ENCODE assay signal across 1 cellular context in the genomic region with DNA sequence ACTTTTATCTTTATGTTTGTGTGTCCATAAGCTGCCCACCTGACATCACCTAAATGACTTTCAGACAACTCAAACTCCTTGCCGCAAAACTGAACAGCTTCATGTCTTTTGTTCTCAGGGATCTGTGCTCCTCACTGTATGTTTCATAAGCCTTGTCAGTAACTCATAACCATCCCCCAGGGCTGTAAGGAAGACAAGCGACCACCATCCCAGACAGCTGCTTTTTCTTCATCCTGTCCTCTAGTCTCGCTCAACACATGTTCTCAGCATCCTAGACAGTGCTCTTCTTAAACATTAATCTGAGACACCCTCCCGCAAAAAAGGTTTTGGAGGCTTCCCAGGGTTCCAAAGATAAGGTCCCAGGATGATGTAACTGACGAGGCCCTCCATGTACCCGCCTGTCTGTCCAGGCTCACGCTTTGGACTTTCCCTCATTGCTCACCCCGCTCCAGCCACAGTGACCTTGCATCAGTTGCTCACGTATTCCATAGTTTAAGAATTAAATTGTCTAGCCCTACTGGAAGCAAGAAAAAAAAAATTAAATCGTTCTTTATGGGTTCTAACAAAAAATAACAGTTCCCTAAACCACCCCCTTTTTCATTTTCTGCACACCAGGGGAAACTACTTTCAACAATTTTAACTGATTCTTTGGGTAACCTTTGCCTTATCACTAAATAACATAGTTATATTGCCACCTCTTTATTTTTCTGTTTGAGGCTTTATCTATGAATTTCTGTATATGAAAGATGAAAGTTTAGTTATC.
TF ChIP-seq lines count a peak whose summit lies in the region.

No MANE protein-coding gene starts in this region.

TF ChIP-seq in HepG2, 621 proteins besides CTCF, POLR2A, EP300 and RAD21 (continued from another document and continues in another):
- TF ChIP-seq, protein P1, sequence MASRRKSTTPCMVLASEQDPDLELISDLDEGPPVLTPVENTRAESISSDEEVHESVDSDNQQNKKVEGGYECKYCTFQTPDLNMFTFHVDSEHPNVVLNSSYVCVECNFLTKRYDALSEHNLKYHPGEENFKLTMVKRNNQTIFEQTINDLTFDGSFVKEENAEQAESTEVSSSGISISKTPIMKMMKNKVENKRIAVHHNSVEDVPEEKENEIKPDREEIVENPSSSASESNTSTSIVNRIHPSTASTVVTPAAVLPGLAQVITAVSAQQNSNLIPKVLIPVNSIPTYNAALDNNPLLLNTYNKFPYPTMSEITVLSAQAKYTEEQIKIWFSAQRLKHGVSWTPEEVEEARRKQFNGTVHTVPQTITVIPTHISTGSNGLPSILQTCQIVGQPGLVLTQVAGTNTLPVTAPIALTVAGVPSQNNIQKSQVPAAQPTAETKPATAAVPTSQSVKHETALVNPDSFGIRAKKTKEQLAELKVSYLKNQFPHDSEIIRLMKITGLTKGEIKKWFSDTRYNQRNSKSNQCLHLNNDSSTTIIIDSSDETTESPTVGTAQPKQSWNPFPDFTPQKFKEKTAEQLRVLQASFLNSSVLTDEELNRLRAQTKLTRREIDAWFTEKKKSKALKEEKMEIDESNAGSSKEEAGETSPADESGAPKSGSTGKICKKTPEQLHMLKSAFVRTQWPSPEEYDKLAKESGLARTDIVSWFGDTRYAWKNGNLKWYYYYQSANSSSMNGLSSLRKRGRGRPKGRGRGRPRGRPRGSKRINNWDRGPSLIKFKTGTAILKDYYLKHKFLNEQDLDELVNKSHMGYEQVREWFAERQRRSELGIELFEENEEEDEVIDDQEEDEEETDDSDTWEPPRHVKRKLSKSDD (CRISPR knock-in tag; IDR thresholded peaks at IDR 0.05; ENCODE audit: low read depth) = no peak
- no peak for TF ChIP-seq ZNF614 (CRISPR knock-in tag; IDR thresholded peaks at IDR 0.05; ENCODE audit: borderline replicate concordance)
- no peak for TF ChIP-seq ZBTB42 (CRISPR knock-in tag; IDR thresholded peaks at IDR 0.05)
- TF ChIP-seq HHEX (CRISPR knock-in tag; IDR thresholded peaks at IDR 0.05) = no peak
- TF ChIP-seq ZNF530 (CRISPR knock-in tag; IDR thresholded peaks at IDR 0.05; ENCODE audit: low read depth) = no peak
- TF ChIP-seq HNRNPLL (IDR thresholded peaks at IDR 0.05; ENCODE audit: low read depth, low read length, poor library complexity, severe bottlenecking) = no peak
- TF ChIP-seq, protein P2, sequence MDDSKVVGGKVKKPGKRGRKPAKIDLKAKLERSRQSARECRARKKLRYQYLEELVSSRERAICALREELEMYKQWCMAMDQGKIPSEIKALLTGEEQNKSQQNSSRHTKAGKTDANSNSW (CRISPR knock-in tag; IDR thresholded peaks at IDR 0.05; ENCODE audit: borderline replicate concordance) = no peak
- no peak for TF ChIP-seq GTF2F1 (IDR thresholded peaks at IDR 0.05; ENCODE audit: low read length)
- no peak; the same call in 1 of the 2 replicates for TF ChIP-seq TCF7 (IDR thresholded peaks at IDR 0.05; ENCODE audit: low read depth)
- TF ChIP-seq MEIS1 (CRISPR knock-in tag; IDR thresholded peaks at IDR 0.05; ENCODE audit: borderline replicate concordance) = no peak
- TF ChIP-seq, protein P3, sequence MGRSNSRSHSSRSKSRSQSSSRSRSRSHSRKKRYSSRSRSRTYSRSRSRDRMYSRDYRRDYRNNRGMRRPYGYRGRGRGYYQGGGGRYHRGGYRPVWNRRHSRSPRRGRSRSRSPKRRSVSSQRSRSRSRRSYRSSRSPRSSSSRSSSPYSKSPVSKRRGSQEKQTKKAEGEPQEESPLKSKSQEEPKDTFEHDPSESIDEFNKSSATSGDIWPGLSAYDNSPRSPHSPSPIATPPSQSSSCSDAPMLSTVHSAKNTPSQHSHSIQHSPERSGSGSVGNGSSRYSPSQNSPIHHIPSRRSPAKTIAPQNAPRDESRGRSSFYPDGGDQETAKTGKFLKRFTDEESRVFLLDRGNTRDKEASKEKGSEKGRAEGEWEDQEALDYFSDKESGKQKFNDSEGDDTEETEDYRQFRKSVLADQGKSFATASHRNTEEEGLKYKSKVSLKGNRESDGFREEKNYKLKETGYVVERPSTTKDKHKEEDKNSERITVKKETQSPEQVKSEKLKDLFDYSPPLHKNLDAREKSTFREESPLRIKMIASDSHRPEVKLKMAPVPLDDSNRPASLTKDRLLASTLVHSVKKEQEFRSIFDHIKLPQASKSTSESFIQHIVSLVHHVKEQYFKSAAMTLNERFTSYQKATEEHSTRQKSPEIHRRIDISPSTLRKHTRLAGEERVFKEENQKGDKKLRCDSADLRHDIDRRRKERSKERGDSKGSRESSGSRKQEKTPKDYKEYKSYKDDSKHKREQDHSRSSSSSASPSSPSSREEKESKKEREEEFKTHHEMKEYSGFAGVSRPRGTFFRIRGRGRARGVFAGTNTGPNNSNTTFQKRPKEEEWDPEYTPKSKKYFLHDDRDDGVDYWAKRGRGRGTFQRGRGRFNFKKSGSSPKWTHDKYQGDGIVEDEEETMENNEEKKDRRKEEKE (IDR thresholded peaks at IDR 0.05) = no peak
- TF ChIP-seq TEAD3 (CRISPR knock-in tag; optimal IDR thresholded peaks at IDR 0.05; ENCODE audit: borderline replicate concordance) = no peak
- TF ChIP-seq HIVEP1 (CRISPR knock-in tag; IDR thresholded peaks at IDR 0.05) = no peak
- no peak for TF ChIP-seq SOX6 (IDR thresholded peaks at IDR 0.05)
- peak; percentile 64 for TF ChIP-seq SOX6 (CRISPR knock-in tag; IDR thresholded peaks at IDR 0.05)
- no peak for TF ChIP-seq SCMH1 (CRISPR knock-in tag; IDR thresholded peaks at IDR 0.05; ENCODE audit: borderline replicate concordance)
- TF ChIP-seq, protein P4, sequence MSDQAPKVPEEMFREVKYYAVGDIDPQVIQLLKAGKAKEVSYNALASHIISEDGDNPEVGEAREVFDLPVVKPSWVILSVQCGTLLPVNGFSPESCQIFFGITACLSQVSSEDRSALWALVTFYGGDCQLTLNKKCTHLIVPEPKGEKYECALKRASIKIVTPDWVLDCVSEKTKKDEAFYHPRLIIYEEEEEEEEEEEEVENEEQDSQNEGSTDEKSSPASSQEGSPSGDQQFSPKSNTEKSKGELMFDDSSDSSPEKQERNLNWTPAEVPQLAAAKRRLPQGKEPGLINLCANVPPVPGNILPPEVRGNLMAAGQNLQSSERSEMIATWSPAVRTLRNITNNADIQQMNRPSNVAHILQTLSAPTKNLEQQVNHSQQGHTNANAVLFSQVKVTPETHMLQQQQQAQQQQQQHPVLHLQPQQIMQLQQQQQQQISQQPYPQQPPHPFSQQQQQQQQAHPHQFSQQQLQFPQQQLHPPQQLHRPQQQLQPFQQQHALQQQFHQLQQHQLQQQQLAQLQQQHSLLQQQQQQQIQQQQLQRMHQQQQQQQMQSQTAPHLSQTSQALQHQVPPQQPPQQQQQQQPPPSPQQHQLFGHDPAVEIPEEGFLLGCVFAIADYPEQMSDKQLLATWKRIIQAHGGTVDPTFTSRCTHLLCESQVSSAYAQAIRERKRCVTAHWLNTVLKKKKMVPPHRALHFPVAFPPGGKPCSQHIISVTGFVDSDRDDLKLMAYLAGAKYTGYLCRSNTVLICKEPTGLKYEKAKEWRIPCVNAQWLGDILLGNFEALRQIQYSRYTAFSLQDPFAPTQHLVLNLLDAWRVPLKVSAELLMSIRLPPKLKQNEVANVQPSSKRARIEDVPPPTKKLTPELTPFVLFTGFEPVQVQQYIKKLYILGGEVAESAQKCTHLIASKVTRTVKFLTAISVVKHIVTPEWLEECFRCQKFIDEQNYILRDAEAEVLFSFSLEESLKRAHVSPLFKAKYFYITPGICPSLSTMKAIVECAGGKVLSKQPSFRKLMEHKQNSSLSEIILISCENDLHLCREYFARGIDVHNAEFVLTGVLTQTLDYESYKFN (CRISPR knock-in tag; conservative IDR thresholded peaks at IDR 0.05) = peak; percentile 63
- TF ChIP-seq KLF6 (CRISPR knock-in tag; IDR thresholded peaks at IDR 0.05) = no peak
- no peak for TF ChIP-seq SIX4 (CRISPR knock-in tag; IDR thresholded peaks at IDR 0.05)
- no peak for TF ChIP-seq MAFK (conservative IDR thresholded peaks at IDR 0.05 in 1 of 2, IDR thresholded peaks at IDR 0.05 in 1 of 2; ENCODE audit: low read length in 2 of 2)
- TF ChIP-seq ZNF589 (CRISPR knock-in tag; conservative IDR thresholded peaks at IDR 0.05) = no peak
- TF ChIP-seq FOXA3 (CRISPR knock-in tag; IDR thresholded peaks at IDR 0.05) = no peak
- TF ChIP-seq PRMT3 (CRISPR knock-in tag; IDR thresholded peaks at IDR 0.05; ENCODE audit: borderline replicate concordance, low read depth) = no peak
- TF ChIP-seq ZNF891 (CRISPR knock-in tag; IDR thresholded peaks at IDR 0.05) = no peak
- no peak for TF ChIP-seq WIZ (CRISPR knock-in tag; IDR thresholded peaks at IDR 0.05)
- no peak for TF ChIP-seq SNAI1 (CRISPR knock-in tag; IDR thresholded peaks at IDR 0.05; ENCODE audit: borderline replicate concordance)
- no peak for TF ChIP-seq ZNF501 (CRISPR knock-in tag; IDR thresholded peaks at IDR 0.05)
- TF ChIP-seq, protein P5, sequence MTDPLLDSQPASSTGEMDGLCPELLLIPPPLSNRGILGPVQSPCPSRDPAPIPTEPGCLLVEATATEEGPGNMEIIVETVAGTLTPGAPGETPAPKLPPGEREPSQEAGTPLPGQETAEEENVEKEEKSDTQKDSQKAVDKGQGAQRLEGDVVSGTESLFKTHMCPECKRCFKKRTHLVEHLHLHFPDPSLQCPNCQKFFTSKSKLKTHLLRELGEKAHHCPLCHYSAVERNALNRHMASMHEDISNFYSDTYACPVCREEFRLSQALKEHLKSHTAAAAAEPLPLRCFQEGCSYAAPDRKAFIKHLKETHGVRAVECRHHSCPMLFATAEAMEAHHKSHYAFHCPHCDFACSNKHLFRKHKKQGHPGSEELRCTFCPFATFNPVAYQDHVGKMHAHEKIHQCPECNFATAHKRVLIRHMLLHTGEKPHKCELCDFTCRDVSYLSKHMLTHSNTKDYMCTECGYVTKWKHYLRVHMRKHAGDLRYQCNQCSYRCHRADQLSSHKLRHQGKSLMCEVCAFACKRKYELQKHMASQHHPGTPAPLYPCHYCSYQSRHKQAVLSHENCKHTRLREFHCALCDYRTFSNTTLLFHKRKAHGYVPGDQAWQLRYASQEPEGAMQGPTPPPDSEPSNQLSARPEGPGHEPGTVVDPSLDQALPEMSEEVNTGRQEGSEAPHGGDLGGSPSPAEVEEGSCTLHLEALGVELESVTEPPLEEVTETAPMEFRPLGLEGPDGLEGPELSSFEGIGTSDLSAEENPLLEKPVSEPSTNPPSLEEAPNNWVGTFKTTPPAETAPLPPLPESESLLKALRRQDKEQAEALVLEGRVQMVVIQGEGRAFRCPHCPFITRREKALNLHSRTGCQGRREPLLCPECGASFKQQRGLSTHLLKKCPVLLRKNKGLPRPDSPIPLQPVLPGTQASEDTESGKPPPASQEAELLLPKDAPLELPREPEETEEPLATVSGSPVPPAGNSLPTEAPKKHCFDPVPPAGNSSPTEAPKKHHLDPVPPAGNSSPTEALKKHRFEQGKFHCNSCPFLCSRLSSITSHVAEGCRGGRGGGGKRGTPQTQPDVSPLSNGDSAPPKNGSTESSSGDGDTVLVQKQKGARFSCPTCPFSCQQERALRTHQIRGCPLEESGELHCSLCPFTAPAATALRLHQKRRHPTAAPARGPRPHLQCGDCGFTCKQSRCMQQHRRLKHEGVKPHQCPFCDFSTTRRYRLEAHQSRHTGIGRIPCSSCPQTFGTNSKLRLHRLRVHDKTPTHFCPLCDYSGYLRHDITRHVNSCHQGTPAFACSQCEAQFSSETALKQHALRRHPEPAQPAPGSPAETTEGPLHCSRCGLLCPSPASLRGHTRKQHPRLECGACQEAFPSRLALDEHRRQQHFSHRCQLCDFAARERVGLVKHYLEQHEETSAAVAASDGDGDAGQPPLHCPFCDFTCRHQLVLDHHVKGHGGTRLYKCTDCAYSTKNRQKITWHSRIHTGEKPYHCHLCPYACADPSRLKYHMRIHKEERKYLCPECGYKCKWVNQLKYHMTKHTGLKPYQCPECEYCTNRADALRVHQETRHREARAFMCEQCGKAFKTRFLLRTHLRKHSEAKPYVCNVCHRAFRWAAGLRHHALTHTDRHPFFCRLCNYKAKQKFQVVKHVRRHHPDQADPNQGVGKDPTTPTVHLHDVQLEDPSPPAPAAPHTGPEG (CRISPR knock-in tag; IDR thresholded peaks at IDR 0.05) = no peak
- TF ChIP-seq ZNF780A (CRISPR knock-in tag; IDR thresholded peaks at IDR 0.05) = no peak
- TF ChIP-seq, protein P6, sequence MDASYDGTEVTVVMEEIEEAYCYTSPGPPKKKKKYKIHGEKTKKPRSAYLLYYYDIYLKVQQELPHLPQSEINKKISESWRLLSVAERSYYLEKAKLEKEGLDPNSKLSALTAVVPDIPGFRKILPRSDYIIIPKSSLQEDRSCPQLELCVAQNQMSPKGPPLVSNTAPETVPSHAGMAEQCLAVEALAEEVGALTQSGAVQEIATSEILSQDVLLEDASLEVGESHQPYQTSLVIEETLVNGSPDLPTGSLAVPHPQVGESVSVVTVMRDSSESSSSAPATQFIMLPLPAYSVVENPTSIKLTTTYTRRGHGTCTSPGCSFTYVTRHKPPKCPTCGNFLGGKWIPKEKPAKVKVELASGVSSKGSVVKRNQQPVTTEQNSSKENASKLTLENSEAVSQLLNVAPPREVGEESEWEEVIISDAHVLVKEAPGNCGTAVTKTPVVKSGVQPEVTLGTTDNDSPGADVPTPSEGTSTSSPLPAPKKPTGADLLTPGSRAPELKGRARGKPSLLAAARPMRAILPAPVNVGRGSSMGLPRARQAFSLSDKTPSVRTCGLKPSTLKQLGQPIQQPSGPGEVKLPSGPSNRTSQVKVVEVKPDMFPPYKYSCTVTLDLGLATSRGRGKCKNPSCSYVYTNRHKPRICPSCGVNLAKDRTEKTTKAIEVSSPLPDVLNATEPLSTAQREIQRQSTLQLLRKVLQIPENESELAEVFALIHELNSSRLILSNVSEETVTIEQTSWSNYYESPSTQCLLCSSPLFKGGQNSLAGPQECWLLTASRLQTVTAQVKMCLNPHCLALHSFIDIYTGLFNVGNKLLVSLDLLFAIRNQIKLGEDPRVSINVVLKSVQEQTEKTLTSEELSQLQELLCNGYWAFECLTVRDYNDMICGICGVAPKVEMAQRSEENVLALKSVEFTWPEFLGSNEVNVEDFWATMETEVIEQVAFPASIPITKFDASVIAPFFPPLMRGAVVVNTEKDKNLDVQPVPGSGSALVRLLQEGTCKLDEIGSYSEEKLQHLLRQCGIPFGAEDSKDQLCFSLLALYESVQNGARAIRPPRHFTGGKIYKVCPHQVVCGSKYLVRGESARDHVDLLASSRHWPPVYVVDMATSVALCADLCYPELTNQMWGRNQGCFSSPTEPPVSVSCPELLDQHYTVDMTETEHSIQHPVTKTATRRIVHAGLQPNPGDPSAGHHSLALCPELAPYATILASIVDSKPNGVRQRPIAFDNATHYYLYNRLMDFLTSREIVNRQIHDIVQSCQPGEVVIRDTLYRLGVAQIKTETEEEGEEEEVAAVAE (CRISPR knock-in tag; IDR thresholded peaks at IDR 0.05; ENCODE audit: borderline replicate concordance) = no peak
- no peak for TF ChIP-seq MEIS2 (CRISPR knock-in tag; IDR thresholded peaks at IDR 0.05)
- TF ChIP-seq PCBP2 (optimal IDR thresholded peaks at IDR 0.05; ENCODE audit: low read depth, low read length, poor library complexity, severe bottlenecking) = no peak
- no peak for TF ChIP-seq SATB2 (CRISPR knock-in tag; IDR thresholded peaks at IDR 0.05)
- TF ChIP-seq, protein P7, sequence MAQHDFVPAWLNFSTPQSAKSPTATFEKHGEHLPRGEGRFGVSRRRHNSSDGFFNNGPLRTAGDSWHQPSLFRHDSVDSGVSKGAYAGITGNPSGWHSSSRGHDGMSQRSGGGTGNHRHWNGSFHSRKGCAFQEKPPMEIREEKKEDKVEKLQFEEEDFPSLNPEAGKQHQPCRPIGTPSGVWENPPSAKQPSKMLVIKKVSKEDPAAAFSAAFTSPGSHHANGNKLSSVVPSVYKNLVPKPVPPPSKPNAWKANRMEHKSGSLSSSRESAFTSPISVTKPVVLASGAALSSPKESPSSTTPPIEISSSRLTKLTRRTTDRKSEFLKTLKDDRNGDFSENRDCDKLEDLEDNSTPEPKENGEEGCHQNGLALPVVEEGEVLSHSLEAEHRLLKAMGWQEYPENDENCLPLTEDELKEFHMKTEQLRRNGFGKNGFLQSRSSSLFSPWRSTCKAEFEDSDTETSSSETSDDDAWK (CRISPR knock-in tag; IDR thresholded peaks at IDR 0.05) = no peak
- no peak for TF ChIP-seq REPIN1 (CRISPR knock-in tag; IDR thresholded peaks at IDR 0.05; ENCODE audit: borderline replicate concordance, low read depth)
